12 cellular contexts compared by ENCODE assay signal in genomic region chr12:62971769-62972525, GRCh38. TPM values are rescaled to one million over a fixed set of nuclear protein-coding genes. Genes with fewer than 3 reads are reported as not detected.
"Had no signal": no experiment of that assay in that cellular context is flagged by ENCODE, and none has a peak within 500 bp of the region (broad histone marks: within the 10 kb centered on the region; RNA-seq: fewer than 3 reads in every experiment).

No MANE protein-coding gene starts in this region.

- DNase-seq: activated CD4-positive, alpha-beta memory T cell treated with anti-CD3 and anti-CD28 coated beads, Interleukin-2, amount 10 ng/mL, durations not matched to agents 7 days and 5 days; activated CD4-positive, alpha-beta T cell treated with anti-CD3 and anti-CD28 coated beads for 36 hours; activated gamma-delta T cell treated with Interleukin-2 at 50 U/mL for 16 hours; activated naive CD8-positive, alpha-beta T cell treated with anti-CD3 and anti-CD28 coated beads for 36 hours; activated T-cell treated with anti-CD3 and anti-CD28 coated beads, Interleukin-2, amount 50 U/mL, for 72 hours; hypothalamus; left cardiac atrium; natural killer cell; occipital lobe; stimulated activated CD4-positive, alpha-beta T cell treated with anti-CD3 and anti-CD28 coated beads, Interleukin-2, amount 100 ng/mL, for 48 hours; stimulated activated naive CD8-positive, alpha-beta T cell treated with anti-CD3 and anti-CD28 coated beads, Interleukin-15, Interleukin-2, amounts not matched to agents 100 U/mL and 50 U/mL, for 24 hours; upper lobe of right lung had no signal

- ATAC-seq: activated CD4-positive, alpha-beta T cell treated with anti-CD3 and anti-CD28 coated beads for 36 hours; activated T-cell treated with anti-CD3 and anti-CD28 coated beads, Interleukin-2, amount 50 U/mL, for 72 hours; left cardiac atrium; natural killer cell; stimulated activated naive CD8-positive, alpha-beta T cell treated with anti-CD3 and anti-CD28 coated beads, Interleukin-15, Interleukin-2, amounts not matched to agents 100 U/mL and 50 U/mL, for 24 hours; upper lobe of right lung had no signal

RNA-seq across cellular contexts. Expression of gene PPM1H, which starts 37.0 kb away (rescaled TPM):
- total RNA-seq: activated CD4-positive, alpha-beta memory T cell treated with anti-CD3 and anti-CD28 coated beads, Interleukin-2, amount 10 ng/mL, durations not matched to agents 7 days and 5 days; activated T-cell treated with anti-CD3 and anti-CD28 coated beads, Interleukin-2, amount 50 U/mL, for 72 hours had no signal
